ENCODE assay signal across 1 cellular context in the genomic region with DNA sequence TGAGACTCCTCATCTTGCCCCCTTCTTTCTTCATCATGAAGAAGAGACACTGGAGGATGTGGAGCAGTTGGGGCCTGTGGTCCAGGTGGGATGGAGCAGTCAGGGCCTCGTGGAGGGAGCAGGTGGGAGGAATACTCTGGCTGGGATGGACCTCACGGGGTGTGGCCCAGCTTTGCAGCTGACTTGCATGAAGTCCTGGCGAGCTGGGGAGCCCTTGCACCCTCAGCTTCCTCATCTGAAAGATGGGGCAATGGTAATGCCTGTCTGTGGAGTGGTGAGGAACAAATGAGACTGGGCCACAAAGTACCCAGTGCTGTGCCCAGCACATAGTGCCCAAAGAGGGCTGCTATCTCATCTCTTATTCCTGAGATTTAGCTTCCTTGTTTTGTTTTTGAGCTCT.
TF ChIP-seq lines count a peak whose summit lies in the region.

No MANE protein-coding gene starts in this region.

TF ChIP-seq in GM23338, 12 proteins besides CTCF, POLR2A, EP300 and RAD21 (continued from another document):
- TF ChIP-seq, protein P1, sequence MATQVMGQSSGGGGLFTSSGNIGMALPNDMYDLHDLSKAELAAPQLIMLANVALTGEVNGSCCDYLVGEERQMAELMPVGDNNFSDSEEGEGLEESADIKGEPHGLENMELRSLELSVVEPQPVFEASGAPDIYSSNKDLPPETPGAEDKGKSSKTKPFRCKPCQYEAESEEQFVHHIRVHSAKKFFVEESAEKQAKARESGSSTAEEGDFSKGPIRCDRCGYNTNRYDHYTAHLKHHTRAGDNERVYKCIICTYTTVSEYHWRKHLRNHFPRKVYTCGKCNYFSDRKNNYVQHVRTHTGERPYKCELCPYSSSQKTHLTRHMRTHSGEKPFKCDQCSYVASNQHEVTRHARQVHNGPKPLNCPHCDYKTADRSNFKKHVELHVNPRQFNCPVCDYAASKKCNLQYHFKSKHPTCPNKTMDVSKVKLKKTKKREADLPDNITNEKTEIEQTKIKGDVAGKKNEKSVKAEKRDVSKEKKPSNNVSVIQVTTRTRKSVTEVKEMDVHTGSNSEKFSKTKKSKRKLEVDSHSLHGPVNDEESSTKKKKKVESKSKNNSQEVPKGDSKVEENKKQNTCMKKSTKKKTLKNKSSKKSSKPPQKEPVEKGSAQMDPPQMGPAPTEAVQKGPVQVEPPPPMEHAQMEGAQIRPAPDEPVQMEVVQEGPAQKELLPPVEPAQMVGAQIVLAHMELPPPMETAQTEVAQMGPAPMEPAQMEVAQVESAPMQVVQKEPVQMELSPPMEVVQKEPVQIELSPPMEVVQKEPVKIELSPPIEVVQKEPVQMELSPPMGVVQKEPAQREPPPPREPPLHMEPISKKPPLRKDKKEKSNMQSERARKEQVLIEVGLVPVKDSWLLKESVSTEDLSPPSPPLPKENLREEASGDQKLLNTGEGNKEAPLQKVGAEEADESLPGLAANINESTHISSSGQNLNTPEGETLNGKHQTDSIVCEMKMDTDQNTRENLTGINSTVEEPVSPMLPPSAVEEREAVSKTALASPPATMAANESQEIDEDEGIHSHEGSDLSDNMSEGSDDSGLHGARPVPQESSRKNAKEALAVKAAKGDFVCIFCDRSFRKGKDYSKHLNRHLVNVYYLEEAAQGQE (IDR thresholded peaks at IDR 0.05; ENCODE audit: unreplicated experiment): no peak
- no peak for TF ChIP-seq JUNB (IDR thresholded peaks at IDR 0.05; ENCODE audit: unreplicated experiment)
- TF ChIP-seq, protein P2, sequence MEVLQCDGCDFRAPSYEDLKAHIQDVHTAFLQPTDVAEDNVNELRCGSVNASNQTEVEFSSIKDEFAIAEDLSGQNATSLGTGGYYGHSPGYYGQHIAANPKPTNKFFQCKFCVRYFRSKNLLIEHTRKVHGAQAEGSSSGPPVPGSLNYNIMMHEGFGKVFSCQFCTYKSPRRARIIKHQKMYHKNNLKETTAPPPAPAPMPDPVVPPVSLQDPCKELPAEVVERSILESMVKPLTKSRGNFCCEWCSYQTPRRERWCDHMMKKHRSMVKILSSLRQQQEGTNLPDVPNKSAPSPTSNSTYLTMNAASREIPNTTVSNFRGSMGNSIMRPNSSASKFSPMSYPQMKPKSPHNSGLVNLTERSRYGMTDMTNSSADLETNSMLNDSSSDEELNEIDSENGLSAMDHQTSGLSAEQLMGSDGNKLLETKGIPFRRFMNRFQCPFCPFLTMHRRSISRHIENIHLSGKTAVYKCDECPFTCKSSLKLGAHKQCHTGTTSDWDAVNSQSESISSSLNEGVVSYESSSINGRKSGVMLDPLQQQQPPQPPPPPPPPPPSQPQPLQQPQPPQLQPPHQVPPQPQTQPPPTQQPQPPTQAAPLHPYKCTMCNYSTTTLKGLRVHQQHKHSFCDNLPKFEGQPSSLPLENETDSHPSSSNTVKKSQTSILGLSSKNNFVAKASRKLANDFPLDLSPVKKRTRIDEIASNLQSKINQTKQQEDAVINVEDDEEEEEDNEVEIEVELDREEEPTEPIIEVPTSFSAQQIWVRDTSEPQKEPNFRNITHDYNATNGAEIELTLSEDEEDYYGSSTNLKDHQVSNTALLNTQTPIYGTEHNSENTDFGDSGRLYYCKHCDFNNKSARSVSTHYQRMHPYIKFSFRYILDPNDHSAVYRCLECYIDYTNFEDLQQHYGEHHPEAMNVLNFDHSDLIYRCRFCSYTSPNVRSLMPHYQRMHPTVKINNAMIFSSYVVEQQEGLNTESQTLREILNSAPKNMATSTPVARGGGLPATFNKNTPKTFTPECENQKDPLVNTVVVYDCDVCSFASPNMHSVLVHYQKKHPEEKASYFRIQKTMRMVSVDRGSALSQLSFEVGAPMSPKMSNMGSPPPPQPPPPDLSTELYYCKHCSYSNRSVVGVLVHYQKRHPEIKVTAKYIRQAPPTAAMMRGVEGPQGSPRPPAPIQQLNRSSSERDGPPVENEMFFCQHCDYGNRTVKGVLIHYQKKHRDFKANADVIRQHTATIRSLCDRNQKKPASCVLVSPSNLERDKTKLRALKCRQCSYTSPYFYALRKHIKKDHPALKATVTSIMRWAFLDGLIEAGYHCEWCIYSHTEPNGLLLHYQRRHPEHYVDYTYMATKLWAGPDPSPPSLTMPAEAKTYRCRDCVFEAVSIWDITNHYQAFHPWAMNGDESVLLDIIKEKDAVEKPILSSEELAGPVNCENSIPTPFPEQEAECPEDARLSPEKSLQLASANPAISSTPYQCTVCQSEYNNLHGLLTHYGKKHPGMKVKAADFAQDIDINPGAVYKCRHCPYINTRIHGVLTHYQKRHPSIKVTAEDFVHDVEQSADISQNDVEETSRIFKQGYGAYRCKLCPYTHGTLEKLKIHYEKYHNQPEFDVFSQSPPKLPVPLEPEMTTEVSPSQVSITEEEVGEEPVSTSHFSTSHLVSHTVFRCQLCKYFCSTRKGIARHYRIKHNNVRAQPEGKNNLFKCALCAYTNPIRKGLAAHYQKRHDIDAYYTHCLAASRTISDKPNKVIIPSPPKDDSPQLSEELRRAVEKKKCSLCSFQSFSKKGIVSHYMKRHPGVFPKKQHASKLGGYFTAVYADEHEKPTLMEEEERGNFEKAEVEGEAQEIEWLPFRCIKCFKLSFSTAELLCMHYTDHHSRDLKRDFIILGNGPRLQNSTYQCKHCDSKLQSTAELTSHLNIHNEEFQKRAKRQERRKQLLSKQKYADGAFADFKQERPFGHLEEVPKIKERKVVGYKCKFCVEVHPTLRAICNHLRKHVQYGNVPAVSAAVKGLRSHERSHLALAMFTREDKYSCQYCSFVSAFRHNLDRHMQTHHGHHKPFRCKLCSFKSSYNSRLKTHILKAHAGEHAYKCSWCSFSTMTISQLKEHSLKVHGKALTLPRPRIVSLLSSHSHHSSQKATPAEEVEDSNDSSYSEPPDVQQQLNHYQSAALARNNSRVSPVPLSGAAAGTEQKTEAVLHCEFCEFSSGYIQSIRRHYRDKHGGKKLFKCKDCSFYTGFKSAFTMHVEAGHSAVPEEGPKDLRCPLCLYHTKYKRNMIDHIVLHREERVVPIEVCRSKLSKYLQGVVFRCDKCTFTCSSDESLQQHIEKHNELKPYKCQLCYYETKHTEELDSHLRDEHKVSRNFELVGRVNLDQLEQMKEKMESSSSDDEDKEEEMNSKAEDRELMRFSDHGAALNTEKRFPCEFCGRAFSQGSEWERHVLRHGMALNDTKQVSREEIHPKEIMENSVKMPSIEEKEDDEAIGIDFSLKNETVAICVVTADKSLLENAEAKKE (CRISPR knock-in tag; IDR thresholded peaks at IDR 0.05): no peak
